In the genomic region with DNA sequence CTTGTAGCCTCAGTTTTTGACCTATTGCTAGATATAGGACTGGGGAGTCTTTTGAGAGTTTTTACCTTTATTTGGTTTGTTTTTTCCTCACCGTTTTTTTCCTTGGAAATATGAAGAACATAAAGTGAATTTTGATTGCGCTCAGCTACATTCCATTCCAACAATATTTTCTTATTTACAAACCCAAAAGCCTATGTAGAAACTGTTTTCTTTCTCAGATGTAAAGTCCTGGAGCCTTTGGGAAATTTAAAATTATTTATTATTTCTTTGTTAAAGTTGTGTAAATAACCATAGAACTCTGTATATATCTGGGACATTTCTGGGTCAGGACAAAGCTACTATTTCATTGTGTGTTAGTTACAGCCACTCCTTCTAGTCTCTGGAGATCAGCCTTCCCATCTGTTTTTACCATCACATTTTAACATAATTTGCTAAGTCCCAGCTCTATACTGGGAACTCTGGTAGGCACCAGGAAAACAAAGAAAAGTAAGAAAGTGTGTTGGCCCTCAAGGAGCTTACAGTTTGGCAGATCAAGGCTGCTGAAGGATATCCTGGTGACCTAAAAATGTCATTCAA, we compare ENCODE assay signal across 2 cellular contexts.
TF ChIP-seq lines count a peak whose summit lies in the region.

No MANE protein-coding gene starts in this region.

TF ChIP-seq in SK-N-SH, 30 proteins besides CTCF, POLR2A, EP300 and RAD21 (continued from another document):
- no peak for TF ChIP-seq EZH2phosphoT487 (IDR thresholded peaks at IDR 0.05; ENCODE audit: borderline replicate concordance, low read depth)
- no peak for TF ChIP-seq MEF2A (IDR thresholded peaks at IDR 0.05; ENCODE audit: borderline replicate concordance, low read depth)
- TF ChIP-seq POLR2AphosphoS5 (IDR thresholded peaks at IDR 0.05; ENCODE audit: low read depth, low read length): no peak
- TF ChIP-seq, protein P1, sequence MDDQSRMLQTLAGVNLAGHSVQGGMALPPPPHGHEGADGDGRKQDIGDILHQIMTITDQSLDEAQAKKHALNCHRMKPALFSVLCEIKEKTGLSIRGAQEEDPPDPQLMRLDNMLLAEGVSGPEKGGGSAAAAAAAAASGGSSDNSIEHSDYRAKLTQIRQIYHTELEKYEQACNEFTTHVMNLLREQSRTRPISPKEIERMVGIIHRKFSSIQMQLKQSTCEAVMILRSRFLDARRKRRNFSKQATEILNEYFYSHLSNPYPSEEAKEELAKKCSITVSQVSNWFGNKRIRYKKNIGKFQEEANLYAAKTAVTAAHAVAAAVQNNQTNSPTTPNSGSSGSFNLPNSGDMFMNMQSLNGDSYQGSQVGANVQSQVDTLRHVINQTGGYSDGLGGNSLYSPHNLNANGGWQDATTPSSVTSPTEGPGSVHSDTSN (IDR thresholded peaks at IDR 0.05): no peak
- no peak for TF ChIP-seq FOXJ3 (CRISPR knock-in tag; IDR thresholded peaks at IDR 0.05)
- no peak for TF ChIP-seq SMC3 (IDR thresholded peaks at IDR 0.05; ENCODE audit: low read depth, low read length)
- no peak for TF ChIP-seq TEAD4 (IDR thresholded peaks at IDR 0.05; ENCODE audit: borderline replicate concordance, insufficient read depth)
- TF ChIP-seq MXI1 (IDR thresholded peaks at IDR 0.05; ENCODE audit: low read depth, low read length): no peak
- no peak for TF ChIP-seq YY1 (IDR thresholded peaks at IDR 0.05; ENCODE audit: low read depth)
- TF ChIP-seq, protein P2, sequence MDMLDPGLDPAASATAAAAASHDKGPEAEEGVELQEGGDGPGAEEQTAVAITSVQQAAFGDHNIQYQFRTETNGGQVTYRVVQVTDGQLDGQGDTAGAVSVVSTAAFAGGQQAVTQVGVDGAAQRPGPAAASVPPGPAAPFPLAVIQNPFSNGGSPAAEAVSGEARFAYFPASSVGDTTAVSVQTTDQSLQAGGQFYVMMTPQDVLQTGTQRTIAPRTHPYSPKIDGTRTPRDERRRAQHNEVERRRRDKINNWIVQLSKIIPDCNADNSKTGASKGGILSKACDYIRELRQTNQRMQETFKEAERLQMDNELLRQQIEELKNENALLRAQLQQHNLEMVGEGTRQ (IDR thresholded peaks at IDR 0.05; ENCODE audit: borderline replicate concordance, low read depth, low read length): no peak
- TF ChIP-seq, protein P3, sequence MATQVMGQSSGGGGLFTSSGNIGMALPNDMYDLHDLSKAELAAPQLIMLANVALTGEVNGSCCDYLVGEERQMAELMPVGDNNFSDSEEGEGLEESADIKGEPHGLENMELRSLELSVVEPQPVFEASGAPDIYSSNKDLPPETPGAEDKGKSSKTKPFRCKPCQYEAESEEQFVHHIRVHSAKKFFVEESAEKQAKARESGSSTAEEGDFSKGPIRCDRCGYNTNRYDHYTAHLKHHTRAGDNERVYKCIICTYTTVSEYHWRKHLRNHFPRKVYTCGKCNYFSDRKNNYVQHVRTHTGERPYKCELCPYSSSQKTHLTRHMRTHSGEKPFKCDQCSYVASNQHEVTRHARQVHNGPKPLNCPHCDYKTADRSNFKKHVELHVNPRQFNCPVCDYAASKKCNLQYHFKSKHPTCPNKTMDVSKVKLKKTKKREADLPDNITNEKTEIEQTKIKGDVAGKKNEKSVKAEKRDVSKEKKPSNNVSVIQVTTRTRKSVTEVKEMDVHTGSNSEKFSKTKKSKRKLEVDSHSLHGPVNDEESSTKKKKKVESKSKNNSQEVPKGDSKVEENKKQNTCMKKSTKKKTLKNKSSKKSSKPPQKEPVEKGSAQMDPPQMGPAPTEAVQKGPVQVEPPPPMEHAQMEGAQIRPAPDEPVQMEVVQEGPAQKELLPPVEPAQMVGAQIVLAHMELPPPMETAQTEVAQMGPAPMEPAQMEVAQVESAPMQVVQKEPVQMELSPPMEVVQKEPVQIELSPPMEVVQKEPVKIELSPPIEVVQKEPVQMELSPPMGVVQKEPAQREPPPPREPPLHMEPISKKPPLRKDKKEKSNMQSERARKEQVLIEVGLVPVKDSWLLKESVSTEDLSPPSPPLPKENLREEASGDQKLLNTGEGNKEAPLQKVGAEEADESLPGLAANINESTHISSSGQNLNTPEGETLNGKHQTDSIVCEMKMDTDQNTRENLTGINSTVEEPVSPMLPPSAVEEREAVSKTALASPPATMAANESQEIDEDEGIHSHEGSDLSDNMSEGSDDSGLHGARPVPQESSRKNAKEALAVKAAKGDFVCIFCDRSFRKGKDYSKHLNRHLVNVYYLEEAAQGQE (IDR thresholded peaks at IDR 0.05; ENCODE audit: low read depth, low read length): no peak
- TF ChIP-seq, protein P4, sequence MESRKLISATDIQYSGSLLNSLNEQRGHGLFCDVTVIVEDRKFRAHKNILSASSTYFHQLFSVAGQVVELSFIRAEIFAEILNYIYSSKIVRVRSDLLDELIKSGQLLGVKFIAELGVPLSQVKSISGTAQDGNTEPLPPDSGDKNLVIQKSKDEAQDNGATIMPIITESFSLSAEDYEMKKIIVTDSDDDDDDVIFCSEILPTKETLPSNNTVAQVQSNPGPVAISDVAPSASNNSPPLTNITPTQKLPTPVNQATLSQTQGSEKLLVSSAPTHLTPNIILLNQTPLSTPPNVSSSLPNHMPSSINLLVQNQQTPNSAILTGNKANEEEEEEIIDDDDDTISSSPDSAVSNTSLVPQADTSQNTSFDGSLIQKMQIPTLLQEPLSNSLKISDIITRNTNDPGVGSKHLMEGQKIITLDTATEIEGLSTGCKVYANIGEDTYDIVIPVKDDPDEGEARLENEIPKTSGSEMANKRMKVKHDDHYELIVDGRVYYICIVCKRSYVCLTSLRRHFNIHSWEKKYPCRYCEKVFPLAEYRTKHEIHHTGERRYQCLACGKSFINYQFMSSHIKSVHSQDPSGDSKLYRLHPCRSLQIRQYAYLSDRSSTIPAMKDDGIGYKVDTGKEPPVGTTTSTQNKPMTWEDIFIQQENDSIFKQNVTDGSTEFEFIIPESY (IDR thresholded peaks at IDR 0.05; ENCODE audit: borderline replicate concordance, low read depth): no peak
- TF ChIP-seq NRF1 (IDR thresholded peaks at IDR 0.05; ENCODE audit: low read depth, low read length): no peak

TF ChIP-seq in SK-N-SH treated with all-trans-retinoic acid at 6 μM for 48 hours, 23 proteins besides CTCF, POLR2A, EP300 and RAD21 (continued from another document):
- TF ChIP-seq, protein P5, sequence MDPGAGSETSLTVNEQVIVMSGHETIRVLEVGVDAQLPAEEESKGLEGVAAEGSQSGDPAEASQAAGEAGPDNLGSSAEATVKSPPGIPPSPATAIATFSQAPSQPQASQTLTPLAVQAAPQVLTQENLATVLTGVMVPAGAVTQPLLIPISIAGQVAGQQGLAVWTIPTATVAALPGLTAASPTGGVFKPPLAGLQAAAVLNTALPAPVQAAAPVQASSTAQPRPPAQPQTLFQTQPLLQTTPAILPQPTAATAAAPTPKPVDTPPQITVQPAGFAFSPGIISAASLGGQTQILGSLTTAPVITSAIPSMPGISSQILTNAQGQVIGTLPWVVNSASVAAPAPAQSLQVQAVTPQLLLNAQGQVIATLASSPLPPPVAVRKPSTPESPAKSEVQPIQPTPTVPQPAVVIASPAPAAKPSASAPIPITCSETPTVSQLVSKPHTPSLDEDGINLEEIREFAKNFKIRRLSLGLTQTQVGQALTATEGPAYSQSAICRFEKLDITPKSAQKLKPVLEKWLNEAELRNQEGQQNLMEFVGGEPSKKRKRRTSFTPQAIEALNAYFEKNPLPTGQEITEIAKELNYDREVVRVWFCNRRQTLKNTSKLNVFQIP (CRISPR knock-in tag; IDR thresholded peaks at IDR 0.05; ENCODE audit: borderline replicate concordance, low read depth): no peak
TF ChIP-seq in SK-N-SH treated with all-trans-retinoic acid at 6 μM for 48 hours: peak in this region for 0.
